ENCODE assay signal across 8 cellular contexts in genomic region chr14:20469890-20470858, GRCh38.
DNase-seq lines count a peak whose midpoint lies in the region; ATAC-seq and TF ChIP-seq lines count a peak whose summit lies in the region.

No MANE protein-coding gene starts in this region.

- no peak for DNase-seq in AG04449 (ENCODE audit: low read depth, low spot score)
- peak; percentile 50 for DNase-seq in NCI-H774 (lab: John Stamatoyannopoulos, UW)
- DNase-seq in activated CD8-positive, alpha-beta memory T cell treated with anti-CD3 and anti-CD28 coated beads for 48 hours (ENCODE audit: low read depth in 2 of 3, low spot score in 2 of 3) = peak in 2 of 3 experiments; percentile 25 to 44
- DNase-seq in epithelial cell of prostate (ENCODE audit: low read depth, low spot score) = peak; percentile 67
- DNase-seq in stimulated activated naive CD8-positive, alpha-beta T cell treated with anti-CD3 and anti-CD28 coated beads, Interleukin-15, Interleukin-2, amounts not matched to agents 100 U/mL and 50 U/mL, for 24 hours = peak; percentile 64

- ATAC-seq in GM18868 (IDR thresholded peaks at IDR 0.05; ENCODE audit: unreplicated experiment) (peak; percentile 42), HG03108 (IDR thresholded peaks at IDR 0.05; ENCODE audit: unreplicated experiment) (peak; percentile 27)
- peak; percentile 78 for ATAC-seq in stimulated activated naive CD8-positive, alpha-beta T cell treated with anti-CD3 and anti-CD28 coated beads, Interleukin-15, Interleukin-2, amounts not matched to agents 100 U/mL and 50 U/mL, for 24 hours

- no peaks in the 10 kb centered on the region for H3K9me3 ChIP-seq in mucosa of rectum (ENCODE audit: control insufficient read depth in 2 of 2, low read length in 2 of 2)

- H3K27ac ChIP-seq in epithelial cell of prostate = peak overlapping the region; percentile 94
- H3K27ac ChIP-seq in mucosa of rectum (ENCODE audit: low read depth in 2 of 2, low read length in 2 of 2) = peak overlapping the region; percentile 93 to 95

- peaks cover 25 to 28% of the 10 kb centered on the region in 2 donors for H3K36me3 ChIP-seq in mucosa of rectum (ENCODE audit: control insufficient read depth in 2 of 2, insufficient read depth in 2 of 2, low read length in 2 of 2)

- H3K27me3 ChIP-seq in mucosa of rectum (ENCODE audit: control insufficient read depth in 2 of 2, insufficient read depth in 2 of 2, low read length in 2 of 2) = no peaks in the 10 kb centered on the region

- no peak for TF ChIP-seq CTCF in AG04449 (IDR thresholded peaks at IDR 0.05; ENCODE audit: insufficient read depth, low read length, missing control alignments)

- peak overlapping the region; percentile 91 to 94 for H3K9ac ChIP-seq in mucosa of rectum (ENCODE audit: low read depth in 1 of 2, low read length in 2 of 2)

- H3K4me1 ChIP-seq in mucosa of rectum (ENCODE audit: control insufficient read depth in 2 of 2, insufficient read depth in 2 of 2, low read length in 2 of 2) = peaks cover 7 to 16% of the 10 kb centered on the region in 2 donors

- H3K4me3 ChIP-seq in AG04449 (ENCODE audit: low read depth, low read length) (peak overlapping the region; percentile 94), mucosa of rectum (ENCODE audit: low read length in 2 of 2) (peak overlapping the region; percentile 95)

- CTCF ChIA-PET in AG04449 (lab: Yijun Ruan, JAX) = interaction anchor here (0.8 to 1.3 kb wide), 4 partner anchors 53 to 136 kb away, joined by 4 to 6 read pairs (median 4); no protein-coding TSS in a partner anchor

- POLR2A ChIA-PET in AG04449 (lab: Yijun Ruan, JAX) = interaction anchor here (0.6 to 2.0 kb wide), 9 partner anchors 8 to 61 kb away, joined by 3 to 19 read pairs (median 5); partner anchors contain the start of genes APEX1, OSGEP, PIP4P1 and TEP1

Comparison
In these comparisons a context has a peak if more than half of its experiments do, and no peak if none do; other contexts are left out.
1. ATAC-seq: peak in every context shown above with its lines; median percentile 78 in stimulated activated naive CD8-positive, alpha-beta T cell treated with anti-CD3 and anti-CD28 coated beads, Interleukin-15, Interleukin-2, amounts not matched to agents 100 U/mL and 50 U/mL, for 24 hours; 42 in GM18868; 27 in HG03108.